ENCODE assay signal across 1 cellular context in genomic region chr11:120516461-120517389, GRCh38.
TF ChIP-seq lines count a peak whose summit lies in the region.

No MANE protein-coding gene starts in this region.

TF ChIP-seq in GM23338, 12 proteins besides CTCF, POLR2A, EP300 and RAD21 (continued from another document):
- TF ChIP-seq REST (IDR thresholded peaks at IDR 0.05; ENCODE audit: unreplicated experiment): no peak
- no peak for TF ChIP-seq EZH2phosphoT487 (IDR thresholded peaks at IDR 0.05; ENCODE audit: unreplicated experiment)
